In genomic region chr22:21873619-21874018, GRCh38 we compare ENCODE assay signal across 7 cellular contexts.
"Had no signal": no experiment of that assay in that cellular context is flagged by ENCODE, and none has a peak within 500 bp of the region (broad histone marks: within the 10 kb centered on the region; RNA-seq: fewer than 3 reads in every experiment).

No MANE protein-coding gene starts in this region.

- FAIRE-seq: H1, H54, K562 had no signal

- DNase-seq: H9, HCEC 1CT, IMR-90 had no signal

- H3K4me2 ChIP-seq: GM23338 had no signal

- H3K27ac Mint-ChIP-seq: GM23338, H9 had no signal

- H2AFZ ChIP-seq: GM23338 had no signal

- ATAC-seq: GM23338, K562 had no signal

- H3K4me3 Mint-ChIP-seq: GM23338, H9 had no signal

- H3K4me3 ChIP-seq: GM23338, K562 had no signal

- H3K9me3 Mint-ChIP-seq: GM23338, H9 had no signal
